In genomic region chr10:112613620-112614019, GRCh38 we compare ENCODE assay signal across 25 cellular contexts.
"Had no signal": no experiment of that assay in that cellular context is flagged by ENCODE, and none has a peak within 500 bp of the region (broad histone marks: within the 10 kb centered on the region; RNA-seq: fewer than 3 reads in every experiment).

No MANE protein-coding gene starts in this region.

- H3K4me3 ChIP-seq: ovary, prostate gland, suprapubic skin, tibial nerve had no signal

- H3K27ac ChIP-seq: brain microvascular endothelial cell, ovary, prostate gland, suprapubic skin, tibial nerve, WERI-Rb-1 had no signal

- H3K36me3 ChIP-seq: brain microvascular endothelial cell, ovary, prostate gland, suprapubic skin, WERI-Rb-1 had no signal

- H3K27me3 ChIP-seq: brain microvascular endothelial cell, ovary, suprapubic skin, tibial nerve had no signal

- DNase-seq: activated CD4-positive, alpha-beta memory T cell treated with anti-CD3 and anti-CD28 coated beads, Interleukin-2, amount 10 ng/mL, durations not matched to agents 7 days and 5 days; activated CD4-positive, alpha-beta T cell treated with anti-CD3 and anti-CD28 coated beads, Interleukin-2, amount 10 ng/mL, durations not matched to agents 7 days and 5 days; activated CD8-positive, alpha-beta memory T cell treated with anti-CD3 and anti-CD28 coated beads, Interleukin-2, amount 50 U/mL, for 48 hours; activated gamma-delta T cell treated with Interleukin-2 at 50 U/mL for 16 hours; activated naive CD4-positive, alpha-beta T cell treated with anti-CD3 and anti-CD28 coated beads, Interleukin-2, amount 50 U/mL, for 16 hours; activated T-cell treated with anti-CD3 and anti-CD28 coated beads, Interleukin-2, amount 50 U/mL, for 24 hours; amniotic stem cell; brain microvascular endothelial cell; central memory CD4-positive, alpha-beta T cell; endodermal cell; foreskin fibroblast; head of caudate nucleus; mammary epithelial cell; ovary; stimulated activated CD4-positive, alpha-beta T cell treated with anti-CD3 and anti-CD28 coated beads, Interleukin-15, amount 100 ng/mL, for 24 hours; stimulated activated CD4-positive, alpha-beta T cell treated with anti-CD3 and anti-CD28 coated beads, Interleukin-2, amount 100 ng/mL, for 24 hours; stimulated activated naive B cell treated with anti-CD40 and anti-IgM and Interleukin-4, amounts not matched to agents 10 μg/mL and 1 μg/mL and 100 μg/mL, for 72 hours; T-helper 17 cell; T1000; WERI-Rb-1 had no signal

- H3K9me3 ChIP-seq: ovary, prostate gland had no signal

- H3K4me1 ChIP-seq: prostate gland, suprapubic skin, tibial nerve had no signal

- ATAC-seq: activated CD4-positive, CD25-positive, alpha-beta regulatory T cell treated with anti-CD3 and anti-CD28 coated beads, Interleukin-2, amount 50 U/mL, for 24 hours; esophagus mucosa; stimulated activated naive B cell treated with anti-CD40 and anti-IgM and Interleukin-4, amounts not matched to agents 10 μg/mL and 1 μg/mL and 100 μg/mL, for 72 hours; T-helper 17 cell had no signal
